8 cellular contexts compared by ENCODE assay signal in genomic region chr9:121545875-121546423, GRCh38. TPM values are rescaled to one million over a fixed set of nuclear protein-coding genes. Genes with fewer than 3 reads are reported as not detected.
DNase-seq lines count a peak whose midpoint lies in the region; ATAC-seq and TF ChIP-seq lines count a peak whose summit lies in the region.

No MANE protein-coding gene starts in this region.

- H4K20me1 ChIP-seq in BLaER1, result no peaks in the 10 kb centered on the region

- no peaks in the 10 kb centered on the region for H3K9me3 Mint-ChIP-seq in naive B cell

- H3K4me3 ChIP-seq in BLaER1 (peak overlapping the region; percentile 41; the same call in 1 of the 2 replicates), epithelial cell of proximal tubule (ENCODE audit: low read depth, low read length) (peak overlapping the region; percentile 28)

- H3K4me1 ChIP-seq in BLaER1, result peaks cover 27% of the 10 kb centered on the region

- peak overlapping the region in 1 of 6 donors; percentile 44 for H3K27ac Mint-ChIP-seq in naive B cell

- H3K9me3 ChIP-seq in BLaER1, result no peaks in the 10 kb centered on the region

- H3K27me3 ChIP-seq in BLaER1, result no peaks in the 10 kb centered on the region

- H3K27ac ChIP-seq in BLaER1, result no peak overlapping the region

- peak overlapping the region; percentile 78 for H3K4me2 ChIP-seq in BLaER1

- peaks cover 24 to 56% (median 46%) of the 10 kb centered on the region in 3 donors for H3K27me3 Mint-ChIP-seq in naive B cell

- peak; percentile 89 for TF ChIP-seq CTCF in epithelial cell of proximal tubule (conservative IDR thresholded peaks at IDR 0.05; ENCODE audit: low read depth, low read length)

- H3K36me3 Mint-ChIP-seq in naive B cell, result no peaks in the 10 kb centered on the region

- ATAC-seq in GM19328 (IDR thresholded peaks at IDR 0.05; ENCODE audit: unreplicated experiment), result peak; percentile 66
- peak; percentile 70 to 72 for ATAC-seq in naive B cell (ENCODE audit: low read depth in 2 of 2)

- peaks cover 0 to 6% (median 2%) of the 10 kb centered on the region in 3 donors for H3K4me1 Mint-ChIP-seq in naive B cell

- H3K36me3 ChIP-seq in BLaER1, result no peaks in the 10 kb centered on the region

- 0 out of 2 replicates have a peak overlapping the region, but pooled peaks have one; percentile 13 for H3K9ac ChIP-seq in BLaER1

- DNase-seq in HT-29 (ENCODE audit: low spot score), result peak; percentile 98
- DNase-seq in NOMO-1 treated with DMSO at 0.1 percent for 48 hours (lab: John Stamatoyannopoulos, UW; ENCODE audit: unreplicated experiment), result peak; percentile 79
- peak; percentile 24 for DNase-seq in activated CD8-positive, alpha-beta memory T cell treated with anti-CD3 and anti-CD28 coated beads, Interleukin-2, amount 50 U/mL, for 24 hours (ENCODE audit: extremely low read depth)
- no peak for DNase-seq in epithelial cell of proximal tubule (ENCODE audit: low read depth)
- peak; percentile 61 for DNase-seq in naive B cell
- DNase-seq in stimulated activated CD8-positive, alpha-beta memory T cell treated with anti-CD3 and anti-CD28 coated beads, Interleukin-7, amount 100 ng/mL, for 4 hours (ENCODE audit: low read depth in 2 of 2), result peak; percentile 9 to 37

- H3K4me3 Mint-ChIP-seq in naive B cell, result peak overlapping the region in 2 of 8 donors; percentile 37 to 44

RNA-seq across cellular contexts. Expression of gene GGTA1, which starts 46.3 kb away (rescaled TPM):
- not detected in 2 replicates for total RNA-seq in HT-29 (2014; rRNA removed; shearing (Covaris generic))
- 0.14 TPM in 1 of 2 replicates, not detected in the other for total RNA-seq in epithelial cell of proximal tubule
- 1 to 10 TPM in 1 of 6 donors, under 1 TPM in 4, not detected in 1; 0.22 to 1.5 (median 0.64) TPM for polyA plus RNA-seq in naive B cell (ENCODE audit: low read depth in 6 of 6)
